In the genomic region with DNA sequence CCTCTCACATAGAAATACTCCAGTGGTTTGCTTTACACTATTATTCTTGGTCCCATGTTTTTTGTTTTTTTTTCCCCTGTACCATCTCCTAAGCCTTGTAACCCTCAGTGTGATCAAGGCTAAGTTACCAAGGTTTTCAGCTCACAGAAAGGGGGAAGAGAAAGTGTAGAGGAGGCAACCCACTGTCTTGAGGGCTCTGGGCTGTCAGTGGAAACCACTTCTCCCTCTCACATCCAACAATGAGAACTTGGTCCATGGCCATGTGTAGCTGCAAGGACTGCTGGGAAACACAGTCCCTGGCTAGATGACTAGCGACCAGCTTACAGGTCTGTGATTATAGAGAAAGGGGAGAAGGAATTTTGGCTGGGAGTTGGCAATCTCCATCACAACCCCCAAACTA, we compare ENCODE assay signal across 18 cellular contexts. TPM values are rescaled to one million over a fixed set of nuclear protein-coding genes. Genes with fewer than 3 reads are reported as not detected.
DNase-seq lines count a peak whose midpoint lies in the region; ATAC-seq, FAIRE-seq and TF ChIP-seq lines count a peak whose summit lies in the region.
"Had no signal": no experiment of that assay in that cellular context is flagged by ENCODE, and none has a peak within 500 bp of the region (broad histone marks: within the 10 kb centered on the region; RNA-seq: fewer than 3 reads in every experiment).

No MANE protein-coding gene starts in this region.

- no peaks in the 10 kb centered on the region for H3K27me3 ChIP-seq in GM12878 (replicated peaks in 1 of 2; ENCODE audit: control insufficient read depth in 2 of 2, insufficient read depth in 2 of 2, low read length in 1 of 2)
- no peaks in the 10 kb centered on the region for H3K27me3 ChIP-seq in tibial nerve
- H3K27me3 ChIP-seq: BLaER1 treated with 17β-estradiol and CSF1 and Interleukin-3, amounts not matched to agents 10 nM and 100 nM had no signal

- H3K36me3 ChIP-seq in GM12878 (ENCODE audit: control insufficient read depth in 2 of 2, insufficient read depth in 2 of 2, low read length in 1 of 2) (no peaks in the 10 kb centered on the region; a peak in 1 of 4 replicates), tibial nerve (peaks cover 0 to 13% (median 0%) of the 10 kb centered on the region in 3 donors), mucosa of descending colon (ENCODE audit: low read depth) (no peaks in the 10 kb centered on the region)

- TF ChIP-seq POLR2A in GM12878 (IDR thresholded peaks at IDR 0.05; ENCODE audit: low read depth, low read length): no peak
- TF ChIP-seq POLR2A in tibial nerve (IDR thresholded peaks at IDR 0.05): no peak

- H3K4me3 Mint-ChIP-seq in stimulated activated memory B cell treated with anti-CD40 and anti-IgM and Interleukin-4, amounts not matched to agents 10 μg/mL and 1 μg/mL and 100 μg/mL, for 72 hours: no peak overlapping the region
- H3K4me3 Mint-ChIP-seq in activated naive CD4-positive, alpha-beta T cell treated with anti-CD3 and anti-CD28 coated beads for 36 hours: no peak overlapping the region

- H3K9ac ChIP-seq in GM12878 (ENCODE audit: control insufficient read depth, insufficient read depth, low read length): no peak overlapping the region
- H3K9ac ChIP-seq: BLaER1 treated with 17β-estradiol and CSF1 and Interleukin-3, amounts not matched to agents 10 nM and 100 nM; GM23248 had no signal

- H3K27me3 Mint-ChIP-seq in stimulated activated memory B cell treated with anti-CD40 and anti-IgM and Interleukin-4, amounts not matched to agents 10 μg/mL and 1 μg/mL and 100 μg/mL, for 72 hours: no peaks in the 10 kb centered on the region
- H3K27me3 Mint-ChIP-seq in activated naive CD4-positive, alpha-beta T cell treated with anti-CD3 and anti-CD28 coated beads for 36 hours (ENCODE audit: low read depth): no peaks in the 10 kb centered on the region
- H3K27me3 Mint-ChIP-seq: CD4-positive, alpha-beta memory T cell had no signal

- TF ChIP-seq EP300 in GM12878 (IDR thresholded peaks at IDR 0.05; ENCODE audit: borderline replicate concordance in 1 of 2, control insufficient read depth in 1 of 2, low read depth in 2 of 2, low read length in 2 of 2) (no peak), tibial nerve (IDR thresholded peaks at IDR 0.05) (no peak)

- ATAC-seq in GM12878: no peak
- ATAC-seq in stimulated activated memory B cell treated with anti-CD40 and anti-IgM and Interleukin-4, amounts not matched to agents 10 μg/mL and 1 μg/mL and 100 μg/mL, for 72 hours: peak; percentile 58
- no peak for ATAC-seq in mucosa of descending colon
- ATAC-seq: Right ventricle myocardium inferior had no signal

- peaks cover 10% of the 10 kb centered on the region for H3K36me3 Mint-ChIP-seq in stimulated activated memory B cell treated with anti-CD40 and anti-IgM and Interleukin-4, amounts not matched to agents 10 μg/mL and 1 μg/mL and 100 μg/mL, for 72 hours
- peaks cover 9% of the 10 kb centered on the region for H3K36me3 Mint-ChIP-seq in activated naive CD4-positive, alpha-beta T cell treated with anti-CD3 and anti-CD28 coated beads for 36 hours (ENCODE audit: low read depth)

- H4K20me1 ChIP-seq in GM12878 (ENCODE audit: control insufficient read depth, insufficient read depth): no peaks in the 10 kb centered on the region
- H4K20me1 ChIP-seq: BLaER1 treated with 17β-estradiol and CSF1 and Interleukin-3, amounts not matched to agents 10 nM and 100 nM had no signal

- RAD21 ChIA-PET in GM12878 (lab: Charles Lee; ENCODE audit: unreplicated experiment): no interaction called here

- peaks cover 8% of the 10 kb centered on the region for H3K4me1 ChIP-seq in GM12878 (ENCODE audit: control insufficient read depth, insufficient read depth, low read length)
- H3K4me1 ChIP-seq in tibial nerve: peaks cover 0 to 3% (median 0%) of the 10 kb centered on the region in 4 donors
- no peaks in the 10 kb centered on the region for H3K4me1 ChIP-seq in mucosa of descending colon (ENCODE audit: low read depth)

- TF ChIP-seq CTCF in GM12878 (IDR thresholded peaks at IDR 0.05 in 2 of 3, conservative IDR thresholded peaks at IDR 0.05 in 1 of 3; ENCODE audit: control insufficient read depth in 2 of 3, extremely low read depth in 1 of 3, insufficient read depth in 1 of 3, low read depth in 3 of 3, low read length in 3 of 3) (no peak), tibial nerve (IDR thresholded peaks at IDR 0.05) (no peak), mucosa of descending colon (IDR thresholded peaks at IDR 0.05) (no peak)

- WGBS in GM12878 (ENCODE audit: insufficient coverage, insufficient replicate concordance, low lambda C conversion rate, missing lambda C conversion rate): 100% methylated on average over 1 of the region's 1 CpG
- 86 to 89% methylated on average over 1 of the region's 1 CpG for WGBS in tibial nerve, 2 donors

- intact Hi-C loops in GM12878 (cut with micrococcal nuclease; ENCODE audit: unreplicated experiment) (no loop called here), mucosa of descending colon (cut with DNase I, micrococcal nuclease) (no loop called here)
- intact Hi-C loops in activated naive CD4-positive, alpha-beta T cell treated with anti-CD3 and anti-CD28 coated beads for 36 hours (cut with micrococcal nuclease): no loop called here

- no peak for FAIRE-seq in GM12878 (lab: Jason Lieb, UNC)

- H3K9me3 ChIP-seq in GM12878 (replicated peaks; ENCODE audit: control insufficient read depth, insufficient read depth, low read length): no peaks in the 10 kb centered on the region
- no peaks in the 10 kb centered on the region for H3K9me3 ChIP-seq in tibial nerve
- H3K9me3 ChIP-seq in mucosa of descending colon: no peaks in the 10 kb centered on the region
- H3K9me3 ChIP-seq: BLaER1 treated with 17β-estradiol and CSF1 and Interleukin-3, amounts not matched to agents 10 nM and 100 nM had no signal

- CTCF ChIA-PET in GM12878 (lab: Yijun Ruan, JAX): no interaction called here
- CTCF ChIA-PET in activated naive CD4-positive, alpha-beta T cell treated with anti-CD3 and anti-CD28 coated beads for 36 hours (lab: Charles Lee): no interaction called here

- no peak overlapping the region for H3K27ac ChIP-seq in GM12878 (ENCODE audit: control insufficient read depth, insufficient read depth)
- H3K27ac ChIP-seq in tibial nerve: no peak overlapping the region
- H3K27ac ChIP-seq: BLaER1 treated with 17β-estradiol and CSF1 and Interleukin-3, amounts not matched to agents 10 nM and 100 nM; GM23248; PC-9 had no signal

- DNase-seq in CD1c-positive myeloid dendritic cell (ENCODE audit: extremely low spot score) (peak; percentile 42), NOMO-1 treated with DMSO at 0.1 percent for 48 hours (lab: John Stamatoyannopoulos, UW; ENCODE audit: unreplicated experiment) (peak; percentile 16), GM12878 (ENCODE audit: low read depth, low spot score) (no peak), tibial nerve (ENCODE audit: low spot score in 2 of 2) (no peak), mucosa of descending colon (no peak)
- no peak for DNase-seq in activated naive CD4-positive, alpha-beta T cell treated with anti-CD3 and anti-CD28 coated beads for 36 hours
- DNase-seq: CD4-positive, alpha-beta memory T cell; COR-L47; DMS53; GM23248; H7; NCI-H2029; NCI-H446 treated with DMSO at 0.1 percent for 48 hours; NCI-H69; PC-9 had no signal

- in situ Hi-C loops in GM12878 (cut with MboI): no loop called here

- peaks cover 27% of the 10 kb centered on the region for H3K4me1 Mint-ChIP-seq in stimulated activated memory B cell treated with anti-CD40 and anti-IgM and Interleukin-4, amounts not matched to agents 10 μg/mL and 1 μg/mL and 100 μg/mL, for 72 hours
- peaks cover 19% of the 10 kb centered on the region for H3K4me1 Mint-ChIP-seq in activated naive CD4-positive, alpha-beta T cell treated with anti-CD3 and anti-CD28 coated beads for 36 hours (ENCODE audit: low read depth)

- no peak overlapping the region for H2AFZ ChIP-seq in GM12878 (ENCODE audit: control insufficient read depth, low read depth, low read length)
- H2AFZ ChIP-seq: GM23248, PC-9 had no signal

- no peaks in the 10 kb centered on the region for H3K9me3 Mint-ChIP-seq in stimulated activated memory B cell treated with anti-CD40 and anti-IgM and Interleukin-4, amounts not matched to agents 10 μg/mL and 1 μg/mL and 100 μg/mL, for 72 hours
- no peaks in the 10 kb centered on the region for H3K9me3 Mint-ChIP-seq in activated naive CD4-positive, alpha-beta T cell treated with anti-CD3 and anti-CD28 coated beads for 36 hours
- H3K9me3 Mint-ChIP-seq: CD4-positive, alpha-beta memory T cell had no signal

- SMC1A ChIA-PET in GM12878 (lab: Charles Lee; ENCODE audit: uncharacterized antibody, unreplicated experiment): no interaction called here

- TF ChIP-seq RAD21 in GM12878 (IDR thresholded peaks at IDR 0.05; ENCODE audit: insufficient read depth, low read depth, low read length): no peak

- no peak overlapping the region for H3K27ac Mint-ChIP-seq in stimulated activated memory B cell treated with anti-CD40 and anti-IgM and Interleukin-4, amounts not matched to agents 10 μg/mL and 1 μg/mL and 100 μg/mL, for 72 hours
- no peak overlapping the region for H3K27ac Mint-ChIP-seq in activated naive CD4-positive, alpha-beta T cell treated with anti-CD3 and anti-CD28 coated beads for 36 hours

- H3K4me3 ChIP-seq in GM12878 (no peak overlapping the region), tibial nerve (no peak overlapping the region), mucosa of descending colon (no peak overlapping the region)
- H3K4me3 ChIP-seq: BLaER1 treated with 17β-estradiol and CSF1 and Interleukin-3, amounts not matched to agents 10 nM and 100 nM; GM23248; PC-9 had no signal

- no TSS peak for BruUV-seq in GM12878 (replicated peaks; lab: Mats Ljungman, UMichigan)

- POLR2A ChIA-PET in GM12878 (lab: Charles Lee): no interaction called here

- H3K4me2 ChIP-seq in GM12878 (ENCODE audit: control insufficient read depth, insufficient read depth): no peak overlapping the region
- H3K4me2 ChIP-seq: PC-9 had no signal

- no peaks in the 10 kb centered on the region for H3K79me2 ChIP-seq in GM12878 (ENCODE audit: control insufficient read depth, insufficient read depth, low read length)

RNA-seq across cellular contexts. Expression of gene GPD1L, which starts 30.3 kb away (rescaled TPM):
- 5.0 and 5.1 TPM in 2 replicates for total RNA-seq in GM12878 (2013; cell fraction: nucleolus; rRNA removed)
- total RNA-seq in GM12878 (2014; rRNA removed) (3.2 and 4.5 TPM in 2 replicates), GM12878 (2014; rRNA removed; fragmentation: Illumina TruSeq; extraction: Trizol) (3.8 and 4.7 TPM in 2 replicates), GM12878 (2021) (3.7 and 5.1 TPM in 2 replicates), tibial nerve (10 to 100 TPM; 38.4 to 60.9 (median 46.5) TPM), mucosa of descending colon (100 to 1,000 TPM in 1 of 3 donors, 10 to 100 TPM in 2; 57.6 to 122 (median 72.1) TPM)
- 0.94 TPM for polyA plus RNA-seq in GM12878 (2011; ENCODE audit: low read depth)
- polyA plus RNA-seq in GM12878 (2011; rRNA removed) (4.8 and 5.4 TPM in 2 replicates), GM12878 (2014; fragmentation: Illumina TruSeq; extraction: Trizol) (4.4 and 4.9 TPM in 2 replicates), GM12878 (2014; fragmentation: Nextera tagmentation; extraction: Ambion mirVana) (1 to 10 TPM in 1 of 2 experiments, under 1 TPM in 1; 0.77 to 1.0 TPM), GM12878 (2014; rRNA removed) (4.0 TPM in 2 replicates), GM12878 (2016; fragmentation: Nextera tagmentation; extraction: Ambion mirVana) (1 to 10 TPM; 3.7 to 4.2 TPM)
- 2.5 and 3.2 TPM in 2 replicates for polyA plus RNA-seq in GM12878 (2011; cell fraction: cytosol; rRNA removed)
- polyA plus RNA-seq in GM12878 (2011; cell fraction: nucleus; rRNA removed): 5.2 TPM in 2 replicates
- 1.4 and 1.8 TPM in 2 replicates for polyA plus RNA-seq in GM12878 (2012)
- polyA minus RNA-seq in GM12878 (2011; rRNA and poly(A)+ RNA removed): 3.1 and 4.1 TPM in 2 replicates
- polyA minus RNA-seq in GM12878 (2011; cell fraction: cytosol; rRNA and poly(A)+ RNA removed): 1.2 and 2.7 TPM in 2 replicates
- 1.8 and 2.7 TPM in 2 replicates for polyA minus RNA-seq in GM12878 (2011; cell fraction: nucleus; rRNA and poly(A)+ RNA removed)
- total RNA-seq in activated naive CD4-positive, alpha-beta T cell treated with anti-CD3 and anti-CD28 coated beads for 36 hours: 10 to 100 TPM; 10.8 to 12.6 TPM

Comparison
In these comparisons a context has a peak if more than half of its experiments do, and no peak if none do; other contexts are left out.
1. DNase-seq: peak in CD1c-positive myeloid dendritic cell (single experiment) and NOMO-1 treated with DMSO at 0.1 percent for 48 hours (single experiment); none in GM12878 (single experiment), activated naive CD4-positive, alpha-beta T cell treated with anti-CD3 and anti-CD28 coated beads for 36 hours (single experiment), tibial nerve (0 of 2) and mucosa of descending colon (0 of 3).